In the genomic region with DNA sequence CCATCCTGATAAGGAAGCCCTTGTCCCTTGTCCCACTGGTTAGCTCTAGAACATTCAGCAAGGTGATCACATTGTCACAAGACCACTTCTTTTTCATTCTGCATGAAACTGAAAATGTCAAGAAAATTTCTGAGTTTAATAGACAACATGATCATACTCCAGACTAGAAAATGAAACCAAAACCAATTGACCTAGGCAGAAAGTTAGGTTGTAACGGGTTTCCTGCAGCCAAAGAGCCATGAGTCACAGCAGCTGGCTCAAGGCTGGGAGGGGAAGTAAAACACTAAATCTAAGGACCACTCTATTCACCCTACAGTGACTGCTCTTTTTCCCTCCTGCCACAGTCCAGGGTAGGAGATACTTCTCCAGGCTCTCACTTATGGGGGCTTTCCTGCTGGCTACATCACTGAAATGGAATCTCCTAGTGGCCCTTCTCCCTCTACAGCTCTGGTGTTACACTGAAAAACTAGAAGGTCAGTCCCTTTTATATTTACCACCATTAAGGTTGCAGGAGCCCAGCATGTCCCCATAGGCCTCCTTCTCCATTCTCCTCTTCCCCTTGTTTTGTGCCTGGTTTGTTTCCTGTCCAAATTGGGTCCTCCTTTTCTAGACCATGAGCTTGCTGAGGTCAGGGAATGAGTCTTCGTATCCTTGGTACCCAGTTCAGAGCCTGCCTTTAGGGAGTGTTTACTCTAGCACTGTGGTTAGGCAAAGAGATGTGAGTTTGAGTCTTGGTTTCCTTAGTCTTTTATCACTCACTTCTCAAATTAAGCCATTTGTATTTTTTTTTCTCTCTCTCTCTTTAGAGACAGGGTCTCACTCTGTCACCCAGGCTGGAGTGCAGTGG, we compare ENCODE assay signal across 1 cellular context.
TF ChIP-seq lines count a peak whose summit lies in the region.

No MANE protein-coding gene starts in this region.

TF ChIP-seq in WTC11, 78 proteins besides CTCF, POLR2A, EP300 and RAD21 (continued from another document):
- TF ChIP-seq, protein P1, sequence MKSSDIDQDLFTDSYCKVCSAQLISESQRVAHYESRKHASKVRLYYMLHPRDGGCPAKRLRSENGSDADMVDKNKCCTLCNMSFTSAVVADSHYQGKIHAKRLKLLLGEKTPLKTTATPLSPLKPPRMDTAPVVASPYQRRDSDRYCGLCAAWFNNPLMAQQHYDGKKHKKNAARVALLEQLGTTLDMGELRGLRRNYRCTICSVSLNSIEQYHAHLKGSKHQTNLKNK (CRISPR knock-in tag; IDR thresholded peaks at IDR 0.05), result no peak
